ENCODE assay signal across 7 cellular contexts in the genomic region with DNA sequence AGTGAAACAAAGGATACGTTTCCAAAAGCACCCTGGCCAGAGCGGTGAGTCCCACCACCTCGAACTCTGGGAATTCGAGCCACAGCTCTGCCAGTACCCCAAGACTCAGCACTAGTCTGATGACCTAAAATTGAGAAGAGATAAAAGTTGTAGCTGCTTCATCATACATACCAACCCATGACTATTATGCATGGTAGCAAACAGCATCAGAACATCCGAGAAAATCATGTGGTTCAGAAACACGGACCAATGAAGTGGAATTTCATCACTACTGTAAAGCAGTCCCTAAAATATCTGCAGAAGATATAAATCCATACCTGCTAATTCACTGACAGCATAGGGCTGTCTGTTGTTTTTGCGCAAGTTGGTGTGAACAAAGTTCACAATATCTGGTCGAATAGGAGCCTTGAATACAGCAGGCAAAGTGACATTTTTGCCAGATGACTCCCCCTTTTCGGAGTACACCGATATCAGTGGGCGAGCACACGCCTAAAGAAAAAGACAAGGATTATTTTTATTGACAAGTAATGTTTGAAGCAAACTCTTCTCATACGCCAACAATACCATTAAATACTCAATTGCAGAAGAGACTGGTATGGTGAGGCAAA. TPM values are rescaled to one million over a fixed set of nuclear protein-coding genes. Genes with fewer than 3 reads are reported as not detected.
DNase-seq lines count a peak whose midpoint lies in the region; ATAC-seq and TF ChIP-seq lines count a peak whose summit lies in the region.
"Not testable (repeated sequence)": the region's sequence is repeated elsewhere in the genome, so short reads cannot be mapped to it uniquely, and the experiment has no call there.

No MANE protein-coding gene starts in this region.

- CTCF ChIA-PET in activated B cell treated with CpG ODN at 0.5 μM for 24 hours (lab: Charles Lee), result not testable (repeated sequence)

- H3K4me3 Mint-ChIP-seq in activated B cell treated with CpG ODN at 0.5 μM for 24 hours (peak overlapping the region; percentile 100), brain (peak overlapping the region; percentile 94 to 100 (median 99))

- H3F3A ChIP-seq in Loucy (ENCODE audit: low read depth), result peaks cover 23% of the 10 kb centered on the region

- peaks cover 73% of the 10 kb centered on the region for H3K36me3 Mint-ChIP-seq in activated B cell treated with CpG ODN at 0.5 μM for 24 hours (ENCODE audit: low read depth)
- peaks cover 59% of the 10 kb centered on the region for H3K36me3 Mint-ChIP-seq in brain

- H3K9me3 Mint-ChIP-seq in activated B cell treated with CpG ODN at 0.5 μM for 24 hours, brain: not testable (repeated sequence)

- peak overlapping the region; percentile 88 for H3K4me2 ChIP-seq in Loucy (ENCODE audit: low read depth, low read length, poor library complexity, severe bottlenecking)

- H3K27me3 ChIP-seq in Loucy (ENCODE audit: insufficient read depth, low read length, poor library complexity, severe bottlenecking); lower lobe of right lung (ENCODE audit: low read depth); rectal smooth muscle tissue (ENCODE audit: control insufficient read depth, insufficient read depth, low read length): not testable (repeated sequence)

- POLR2A ChIA-PET in activated B cell treated with CpG ODN at 0.5 μM for 24 hours (lab: Charles Lee), result interaction anchor here (0.5 to 3.5 kb wide), 6 partner anchors 22 to 1995 kb away, joined by 3 to 24 read pairs (median 5); a partner anchor contains a TSS

- H3K27ac Mint-ChIP-seq in activated B cell treated with CpG ODN at 0.5 μM for 24 hours (peak overlapping the region; percentile 100), brain (peak overlapping the region; percentile 15 to 98 (median 97))

- H3K4me1 Mint-ChIP-seq in activated B cell treated with CpG ODN at 0.5 μM for 24 hours, result peaks cover 48% of the 10 kb centered on the region
- H3K4me1 Mint-ChIP-seq in brain, result peaks cover 70% of the 10 kb centered on the region

- H3K27me3 Mint-ChIP-seq in activated B cell treated with CpG ODN at 0.5 μM for 24 hours, brain: not testable (repeated sequence)

- not testable (repeated sequence) for H2AFZ ChIP-seq in Loucy (ENCODE audit: low read length)

- not testable (repeated sequence) for ATAC-seq in activated B cell treated with CpG ODN at 0.5 μM for 24 hours (ENCODE audit: low read depth); lower lobe of right lung

- not testable (repeated sequence) for DNase-seq in activated B cell treated with CpG ODN at 0.5 μM for 24 hours, lower lobe of right lung
- peak; percentile 54 for DNase-seq in fibroblast of mammary gland (ENCODE audit: low read depth)

- H3K79me2 ChIP-seq in Loucy (ENCODE audit: insufficient read depth, low read length), result peaks cover 88% of the 10 kb centered on the region

- not testable (repeated sequence) for TF ChIP-seq CTCF in Loucy (conservative IDR thresholded peaks at IDR 0.05; ENCODE audit: low read length); activated B cell treated with CpG ODN at 0.5 μM for 24 hours (IDR thresholded peaks at IDR 0.05); brain (conservative IDR thresholded peaks at IDR 0.05); fibroblast of mammary gland (conservative IDR thresholded peaks at IDR 0.05; ENCODE audit: control insufficient read depth, insufficient read depth, low read depth, low read length); lower lobe of right lung (IDR thresholded peaks at IDR 0.05)

- H3K9me2 ChIP-seq in Loucy (replicated peaks; ENCODE audit: low read depth, low read length), result not testable (repeated sequence)

- H3K36me3 ChIP-seq in ES-I3 (ENCODE audit: insufficient read depth, low read length), result peaks cover 50% of the 10 kb centered on the region
- peaks cover 51% of the 10 kb centered on the region for H3K36me3 ChIP-seq in Loucy (ENCODE audit: insufficient read depth, low read length)
- H3K36me3 ChIP-seq in lower lobe of right lung, result peaks cover 53% of the 10 kb centered on the region
- H3K36me3 ChIP-seq in rectal smooth muscle tissue (ENCODE audit: control insufficient read depth, insufficient read depth, low read length), result peaks cover 18% of the 10 kb centered on the region

- intact Hi-C loops in activated B cell treated with CpG ODN at 0.5 μM for 24 hours (cut with micrococcal nuclease), result loop anchor here (5.0 to 10.0 kb wide), 4 partner anchors 752 to 1332 kb away; a partner anchor contains a TSS
- intact Hi-C loops in lower lobe of right lung (cut with DNase I), result not testable (repeated sequence)

- H3K9me3 ChIP-seq in ES-I3 (ENCODE audit: control insufficient read depth, insufficient read depth, low read length); Loucy (ENCODE audit: insufficient read depth, low read depth, low read length); lower lobe of right lung: not testable (repeated sequence)

- H4K20me1 ChIP-seq in Loucy (ENCODE audit: insufficient read depth, low read length, poor library complexity, severe bottlenecking), result peaks cover 64% of the 10 kb centered on the region

- peak overlapping the region; percentile 98 for H3K9ac ChIP-seq in ES-I3 (ENCODE audit: low read depth, low read length)
- peak overlapping the region; percentile 97 for H3K9ac ChIP-seq in Loucy (ENCODE audit: low read depth, low read length, poor library complexity, severe bottlenecking)
- H3K9ac ChIP-seq in rectal smooth muscle tissue (ENCODE audit: low read length), result not testable (repeated sequence)

- not testable (repeated sequence) for H3K27ac ChIP-seq in lower lobe of right lung; rectal smooth muscle tissue (ENCODE audit: low read depth, low read length)

- peak overlapping the region; percentile 99 for H3K4me3 ChIP-seq in Loucy (ENCODE audit: low read length, poor library complexity, severe bottlenecking)
- peak overlapping the region; percentile 88 for H3K4me3 ChIP-seq in fibroblast of mammary gland (ENCODE audit: control insufficient read depth, low read depth, low read length)
- peak overlapping the region; percentile 99 for H3K4me3 ChIP-seq in lower lobe of right lung
- H3K4me3 ChIP-seq in rectal smooth muscle tissue (ENCODE audit: low read length), result peak overlapping the region; percentile 100

- H3K4me1 ChIP-seq in ES-I3 (ENCODE audit: insufficient read depth, low read length), result not testable (repeated sequence)
- H3K4me1 ChIP-seq in Loucy (ENCODE audit: insufficient read depth, low read length, poor library complexity, severe bottlenecking) (peaks cover 49% of the 10 kb centered on the region), lower lobe of right lung (peaks cover 40% of the 10 kb centered on the region), rectal smooth muscle tissue (ENCODE audit: control insufficient read depth, insufficient read depth, low read length) (peaks cover 13% of the 10 kb centered on the region)

RNA-seq across cellular contexts. Expression of a gene that starts 1.5 kb away (rescaled TPM):
- 3,690 and 4,303 TPM in 2 replicates for total RNA-seq in activated B cell treated with CpG ODN at 0.5 μM for 24 hours
- 3,669 TPM for polyA plus RNA-seq in brain (ENCODE audit: insufficient read depth, low read depth, low replicate concordance)
- 1,655 TPM for total RNA-seq in lower lobe of right lung

RNA-seq across cellular contexts. Expression of a gene that starts 2.0 kb away (rescaled TPM):
- total RNA-seq in activated B cell treated with CpG ODN at 0.5 μM for 24 hours, result 8.4 and 13.7 TPM in 2 replicates
- polyA plus RNA-seq in brain (ENCODE audit: insufficient read depth, low read depth, low replicate concordance), result 7.5 TPM
- total RNA-seq in lower lobe of right lung, result 4.1 TPM

RNA-seq across cellular contexts. Expression of a gene that starts 5.6 kb away (rescaled TPM):
- total RNA-seq in activated B cell treated with CpG ODN at 0.5 μM for 24 hours (28.5 and 30.6 TPM in 2 replicates), lower lobe of right lung (26.1 TPM)
- 23.9 TPM for polyA plus RNA-seq in brain (ENCODE audit: insufficient read depth, low read depth, low replicate concordance)
